In genomic region chr11:69841859-69842698, GRCh38 we compare ENCODE assay signal across 11 cellular contexts. TPM values are rescaled to one million over a fixed set of nuclear protein-coding genes. Genes with fewer than 3 reads are reported as not detected.
DNase-seq lines count a peak whose midpoint lies in the region; ATAC-seq, FAIRE-seq and TF ChIP-seq lines count a peak whose summit lies in the region.
"Had no signal": no experiment of that assay in that cellular context is flagged by ENCODE, and none has a peak within 500 bp of the region (broad histone marks: within the 10 kb centered on the region; RNA-seq: fewer than 3 reads in every experiment).

No MANE protein-coding gene starts in this region.

- peak overlapping the region; percentile 9 for H3K27ac Mint-ChIP-seq in neural progenitor cell
- H3K27ac Mint-ChIP-seq: CD4-positive, CD25-positive, alpha-beta regulatory T cell had no signal

- TF ChIP-seq CTCF in bronchial epithelial cell (IDR thresholded peaks at IDR 0.05; ENCODE audit: insufficient read depth, low read length, severe bottlenecking): peak; percentile 27
- TF ChIP-seq CTCF in neural progenitor cell (IDR thresholded peaks at IDR 0.05): peak; percentile 58

- H3K9me3 Mint-ChIP-seq in neural progenitor cell: peaks cover 2% of the 10 kb centered on the region
- H3K9me3 Mint-ChIP-seq: CD4-positive, CD25-positive, alpha-beta regulatory T cell had no signal

- no peaks in the 10 kb centered on the region for H3K79me2 ChIP-seq in neural progenitor cell (ENCODE audit: low read depth)

- H3K36me3 Mint-ChIP-seq in neural progenitor cell: no peaks in the 10 kb centered on the region
- H3K36me3 Mint-ChIP-seq: CD4-positive, CD25-positive, alpha-beta regulatory T cell had no signal

- H3K27ac ChIP-seq in neural progenitor cell: no peak overlapping the region
- H3K27ac ChIP-seq: tibial artery had no signal

- peak overlapping the region; percentile 6 for H3K4me3 Mint-ChIP-seq in neural progenitor cell

- peaks cover 28% of the 10 kb centered on the region for H3F3A ChIP-seq in neural progenitor cell (ENCODE audit: low read depth)

- no peak overlapping the region for H3K9ac ChIP-seq in neural progenitor cell

- H3K27me3 ChIP-seq in bronchial epithelial cell (ENCODE audit: control insufficient read depth, insufficient read depth, low read length): no peaks in the 10 kb centered on the region
- no peaks in the 10 kb centered on the region for H3K27me3 ChIP-seq in neural progenitor cell

- peaks cover 28% of the 10 kb centered on the region for H3K4me1 ChIP-seq in neural progenitor cell
- H3K4me1 ChIP-seq: tibial artery had no signal

- ATAC-seq in HG03521 (IDR thresholded peaks at IDR 0.05; ENCODE audit: unreplicated experiment): no peak
- no peak for ATAC-seq in GM18867 (IDR thresholded peaks at IDR 0.05; ENCODE audit: unreplicated experiment)
- no peak for ATAC-seq in GM19397 (IDR thresholded peaks at IDR 0.05; ENCODE audit: unreplicated experiment)

- H3K36me3 ChIP-seq in bronchial epithelial cell (ENCODE audit: control insufficient read depth, insufficient read depth, low read length) (no peaks in the 10 kb centered on the region), neural progenitor cell (no peaks in the 10 kb centered on the region)
- H3K36me3 ChIP-seq: tibial artery had no signal

- TF ChIP-seq EP300 in Ishikawa (IDR thresholded peaks at IDR 0.05; ENCODE audit: borderline replicate concordance): no peak

- no peaks in the 10 kb centered on the region for H3K9me3 ChIP-seq in neural progenitor cell (ENCODE audit: low read depth)
- H3K9me3 ChIP-seq: tibial artery had no signal

- H2AFZ ChIP-seq in neural progenitor cell (replicated peaks): no peak overlapping the region

- FAIRE-seq in bronchial epithelial cell (lab: Jason Lieb, UNC): peak; percentile 66

- DNase-seq in NCI-H748 (lab: John Stamatoyannopoulos, UW; ENCODE audit: unreplicated experiment) (peak; percentile 41), NCI-H748 treated with DMSO at 0.1 percent for 48 hours (lab: John Stamatoyannopoulos, UW) (no peak), bronchial epithelial cell (ENCODE audit: low read depth) (no peak), neural progenitor cell (ENCODE audit: low spot score) (peak; percentile 35)
- DNase-seq: Right ventricle myocardium superior, tibial artery had no signal

- H4K20me1 ChIP-seq in neural progenitor cell (ENCODE audit: low read depth): no peaks in the 10 kb centered on the region

- H3K4me3 ChIP-seq in bronchial epithelial cell (ENCODE audit: low read depth, low read length) (no peak overlapping the region), neural progenitor cell (no peak overlapping the region)
- H3K4me3 ChIP-seq: tibial artery had no signal

- peaks cover 5% of the 10 kb centered on the region for H3K27me3 Mint-ChIP-seq in neural progenitor cell (ENCODE audit: insufficient read depth, low read depth)
- H3K27me3 Mint-ChIP-seq: CD4-positive, CD25-positive, alpha-beta regulatory T cell had no signal

- no peak overlapping the region for H3K4me2 ChIP-seq in neural progenitor cell

- peaks cover 17% of the 10 kb centered on the region for H3K4me1 Mint-ChIP-seq in neural progenitor cell
- H3K4me1 Mint-ChIP-seq: CD4-positive, CD25-positive, alpha-beta regulatory T cell had no signal

- peak; percentile 50 for TF ChIP-seq RAD21 in Ishikawa (IDR thresholded peaks at IDR 0.05; ENCODE audit: low read depth)

TF ChIP-seq in Ishikawa, 13 proteins besides CTCF, POLR2A, EP300 and RAD21:
- TF ChIP-seq CEBPB (IDR thresholded peaks at IDR 0.05) (no peak), MAX (IDR thresholded peaks at IDR 0.05) (no peak), NFIC (IDR thresholded peaks at IDR 0.05) (no peak), USF1 (IDR thresholded peaks at IDR 0.05) (no peak), YY1 (IDR thresholded peaks at IDR 0.05; ENCODE audit: low read depth) (no peak), CREB1 (IDR thresholded peaks at IDR 0.05; ENCODE audit: low read depth) (no peak), TCF12 (IDR thresholded peaks at IDR 0.05; ENCODE audit: low read depth) (no peak), EGR1 (IDR thresholded peaks at IDR 0.05) (no peak), TAF1 (IDR thresholded peaks at IDR 0.05; ENCODE audit: low read depth) (no peak), TEAD4 (IDR thresholded peaks at IDR 0.05) (no peak), ZBTB7A (IDR thresholded peaks at IDR 0.05; ENCODE audit: low read depth) (no peak), REST (IDR thresholded peaks at IDR 0.05; ENCODE audit: low read depth) (no peak), FOXM1 (IDR thresholded peaks at IDR 0.05; ENCODE audit: borderline replicate concordance, low read depth) (no peak)
TF ChIP-seq in Ishikawa: peak in this region for 0.

RNA-seq across cellular contexts. Expression of gene FGF3, which starts 22.9 kb away (rescaled TPM):
- not detected in 2 replicates for total RNA-seq in bronchial epithelial cell
- total RNA-seq in neural progenitor cell (ENCODE audit: low replicate concordance): not detected in 2 replicates
- total RNA-seq: CD4-positive, CD25-positive, alpha-beta regulatory T cell; Right ventricle myocardium superior had no signal

Comparison
In these comparisons a context has a peak if more than half of its experiments do, and no peak if none do; other contexts are left out.
1. DNase-seq: peak in NCI-H748 (single experiment) and neural progenitor cell (single experiment); none in NCI-H748 treated with DMSO at 0.1 percent for 48 hours (single experiment) and bronchial epithelial cell (single experiment).